In genomic region chr1:213796525-213796924, GRCh38 we compare ENCODE assay signal across 21 cellular contexts.
"Had no signal": no experiment of that assay in that cellular context is flagged by ENCODE, and none has a peak within 500 bp of the region (broad histone marks: within the 10 kb centered on the region; RNA-seq: fewer than 3 reads in every experiment).

No MANE protein-coding gene starts in this region.

- ATAC-seq: K562, Panc1, PC-3, T-cell had no signal

- DNase-seq: IMR-90; Kasumi-1; MM.1S; NCI-H1092 treated with DMSO at 0.1 percent for 48 hours; NCI-H1436; NCI-H187; NCI-H2029 treated with DMSO at 0.1 percent for 48 hours; NCI-H2171 treated with DMSO at 0.1 percent for 48 hours; NCI-H524 treated with DMSO at 0.1 percent for 48 hours; NCI-H69; NCI-H774; NK-92 treated with Interleukin-12 subunit alpha and Interleukin-12 subunit beta, amount 100 ng/mL, for 24 hours; PC-3; SHP77; SK-N-SH; SW 1271; T-cell had no signal

- H3K9ac ChIP-seq: KMS-11, SK-N-SH had no signal

- H3K4me3 ChIP-seq: K562 had no signal

- H3K9me3 ChIP-seq: SK-N-SH had no signal

- H3K27ac ChIP-seq: KMS-11, RWPE1 had no signal

- H3K4me2 ChIP-seq: KMS-11, SK-N-SH had no signal
